ENCODE assay signal across 20 cellular contexts in the genomic region with DNA sequence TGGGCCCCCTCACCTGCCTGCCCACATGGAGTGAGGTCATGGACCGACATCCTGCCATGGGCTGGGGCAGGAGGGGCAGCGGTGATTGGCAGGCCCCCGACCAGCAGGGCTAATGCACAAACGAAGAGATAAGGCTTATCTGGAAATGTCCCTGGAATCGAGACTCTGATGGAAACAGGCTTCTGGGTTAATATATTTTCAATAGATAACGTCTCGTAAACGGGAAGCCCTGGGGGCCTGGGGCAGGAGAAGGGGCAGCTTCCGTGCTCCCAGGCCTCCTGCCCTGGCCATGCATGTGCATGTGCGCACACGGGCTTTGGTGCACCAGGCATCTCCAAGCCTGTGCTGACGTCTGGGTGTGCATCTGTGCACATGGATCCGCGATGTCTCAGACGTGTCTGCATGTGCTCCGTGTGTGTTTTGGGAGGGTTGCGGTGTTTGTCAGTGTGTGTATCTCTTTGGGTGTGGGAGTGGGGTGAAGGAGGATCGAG. TPM values are rescaled to one million over a fixed set of nuclear protein-coding genes. Genes with fewer than 3 reads are reported as not detected.
"Had no signal": no experiment of that assay in that cellular context is flagged by ENCODE, and none has a peak within 500 bp of the region (broad histone marks: within the 10 kb centered on the region; RNA-seq: fewer than 3 reads in every experiment).

No MANE protein-coding gene starts in this region.

- H3K4me1 ChIP-seq: parathyroid adenoma, tibial artery had no signal

- H3K9ac ChIP-seq: parathyroid adenoma had no signal

- H3K9me3 ChIP-seq: adrenal gland, heart right ventricle, tibial artery had no signal

- H3K4me3 ChIP-seq: adrenal gland, coronary artery, heart right ventricle, tibial artery had no signal

- H2AFZ ChIP-seq: parathyroid adenoma had no signal

- ATAC-seq: activated CD8-positive, alpha-beta T cell treated with anti-CD3 and anti-CD28 coated beads, Interleukin-2, amount 10 ng/mL, durations not matched to agents 7 days and 5 days; heart right ventricle; left lobe of liver had no signal

- H3K27me3 ChIP-seq: adrenal gland, heart right ventricle, tibial artery had no signal

- DNase-seq: activated CD4-positive, alpha-beta T cell treated with anti-CD3 and anti-CD28 coated beads for 48 hours; activated CD8-positive, alpha-beta T cell treated with anti-CD3 and anti-CD28 coated beads, Interleukin-2, amount 10 ng/mL, durations not matched to agents 7 days and 5 days; activated naive CD4-positive, alpha-beta T cell treated with Interleukin-2 at 50 U/mL for 16 hours; central memory CD4-positive, alpha-beta T cell; effector CD4-positive, alpha-beta T cell; heart right ventricle; mammary epithelial cell; stimulated activated CD4-positive, alpha-beta T cell treated with anti-CD3 and anti-CD28 coated beads, Interleukin-15, amount 100 ng/mL, for 24 hours; tibial artery; WERI-Rb-1 had no signal

- H3K27ac ChIP-seq: adrenal gland, coronary artery, heart right ventricle, parathyroid adenoma, tibial artery, WERI-Rb-1 had no signal

- H3K36me3 ChIP-seq: adrenal gland, WERI-Rb-1 had no signal

RNA-seq across cellular contexts. Expression of a gene that starts 55.1 kb away (rescaled TPM):
- total RNA-seq: activated CD8-positive, alpha-beta T cell treated with anti-CD3 and anti-CD28 coated beads, Interleukin-2, amount 10 ng/mL, durations not matched to agents 7 days and 5 days; adrenal gland; fibroblast of lung; frontal cortex; heart right ventricle; left lobe of liver; mammary epithelial cell; renal cortical epithelial cell; skeletal muscle tissue; T-helper 2 cell treated with Interferon-gamma antibody and Interleukin-4, amounts not matched to agents 100 ng/mL and 5 ng/mL, for 36 hours had no signal
- polyA plus RNA-seq: adrenal gland, fibroblast of lung, heart right ventricle, mammary epithelial cell, neural cell had no signal
